Comparison of ENCODE assay signal across 29 cellular contexts in genomic region chr3:122629763-122630162, GRCh38. TPM values are rescaled to one million over a fixed set of nuclear protein-coding genes. Genes with fewer than 3 reads are reported as not detected.
"Had no signal": no experiment of that assay in that cellular context is flagged by ENCODE, and none has a peak within 500 bp of the region (broad histone marks: within the 10 kb centered on the region; RNA-seq: fewer than 3 reads in every experiment).

No MANE protein-coding gene starts in this region.

- H3K27ac Mint-ChIP-seq: dendritic cell treated with granulocyte-macrophage colony-stimulating factor and Interleukin-4, amounts not matched to agents 40 ng/mL and 50 ng/mL, for 4 days; endodermal cell had no signal

- H3K36me3 ChIP-seq: colonic mucosa, esophagus squamous epithelium, gastrocnemius medialis, gastroesophageal sphincter, heart left ventricle, heart right ventricle had no signal

- DNase-seq: colonic mucosa; cortex of kidney; dermis blood vessel endothelial cell; dorsolateral prefrontal cortex; effector CD4-positive, alpha-beta T cell; effector CD8-positive, alpha-beta T cell; effector memory CD4-positive, alpha-beta T cell; effector memory CD8-positive, alpha-beta T cell; endodermal cell; erythroblast; esophagus squamous epithelium; foreskin fibroblast; foreskin keratinocyte; foreskin melanocyte; gastrocnemius medialis; glutamatergic neuron; head of caudate nucleus; heart left ventricle; heart right ventricle had no signal

- H3K4me3 Mint-ChIP-seq: dendritic cell treated with granulocyte-macrophage colony-stimulating factor and Interleukin-4, amounts not matched to agents 40 ng/mL and 50 ng/mL, for 4 days; effector memory CD8-positive, alpha-beta T cell; endodermal cell had no signal

- H3K9me3 Mint-ChIP-seq: dendritic cell treated with granulocyte-macrophage colony-stimulating factor and Interleukin-4, amounts not matched to agents 40 ng/mL and 50 ng/mL, for 4 days; effector memory CD8-positive, alpha-beta T cell had no signal

- H3K27me3 Mint-ChIP-seq: dendritic cell treated with granulocyte-macrophage colony-stimulating factor and Interleukin-4, amounts not matched to agents 40 ng/mL and 50 ng/mL, for 4 days; effector memory CD8-positive, alpha-beta T cell had no signal

- FAIRE-seq: colon, endometrium, endothelial cell of umbilical vein, frontal cortex had no signal

- H3K4me1 ChIP-seq: colonic mucosa, esophagus squamous epithelium, gastrocnemius medialis, gastroesophageal sphincter, heart left ventricle, heart right ventricle had no signal

- H3K9me3 ChIP-seq: colonic mucosa, esophagus squamous epithelium, gastrocnemius medialis, gastroesophageal sphincter, heart left ventricle, heart right ventricle had no signal

- H3K4me1 Mint-ChIP-seq: endodermal cell had no signal

- H3K27me3 ChIP-seq: colonic mucosa, esophagus squamous epithelium, gastrocnemius medialis, gastroesophageal sphincter, heart left ventricle, heart right ventricle had no signal

- H3K27ac ChIP-seq: colonic mucosa, coronary artery, dorsolateral prefrontal cortex, epithelial cell of prostate, esophagus squamous epithelium, foreskin keratinocyte, gastrocnemius medialis, gastroesophageal sphincter, heart left ventricle, heart right ventricle had no signal

- ATAC-seq: effector memory CD8-positive, alpha-beta T cell; esophagus mucosa; foreskin keratinocyte; gastrocnemius medialis; gastroesophageal sphincter; heart left ventricle; heart right ventricle had no signal

- H3K4me3 ChIP-seq: colonic mucosa, coronary artery, dorsolateral prefrontal cortex, esophagus squamous epithelium, gastrocnemius medialis, gastroesophageal sphincter, heart left ventricle, heart right ventricle had no signal

RNA-seq across cellular contexts. Expression of gene PARP15, which starts 52.3 kb away (rescaled TPM):
- total RNA-seq: epithelial cell of proximal tubule, frontal cortex had no signal
